8 cellular contexts compared by ENCODE assay signal in genomic region chr10:100535715-100536353, GRCh38. TPM values are rescaled to one million over a fixed set of nuclear protein-coding genes. Genes with fewer than 3 reads are reported as not detected.
A peak's percentile ranks its signal among the peaks of the same experiment; 100 is the strongest.
DNase-seq lines count a peak whose midpoint lies in the region; ATAC-seq and TF ChIP-seq lines count a peak whose summit lies in the region.

TSS of gene HIF1AN (plus strand) at chr10:100535943. CDS start at chr10:100535959, 16 bp downstream.

- peak within 1 kb of the TSS; percentile 86 for H3K4me2 ChIP-seq in DOHH2 (ENCODE audit: low read length)
- H3K4me2 ChIP-seq in KMS-11 = peak within 1 kb of the TSS; percentile 96

- DNase-seq in Peyer's patch (peak; percentile 82 to 95 (median 86)), fibroblast of gingiva (ENCODE audit: low read depth) (peak; percentile 93), naive B cell (peak; percentile 89)
- DNase-seq in activated T-cell treated with anti-CD3 and anti-CD28 coated beads, Interleukin-2, amount 50 U/mL, for 72 hours = peak; percentile 90 to 92

- H3K9ac ChIP-seq in KMS-11 = peak within 1 kb of the TSS; percentile 40; the same call in 1 of the 2 replicates

- H3K4me1 ChIP-seq in DOHH2 (ENCODE audit: control insufficient read depth, low read length) (peaks cover 31% of the 10 kb centered on the region), KMS-11 (ENCODE audit: low read depth, poor library complexity, severe bottlenecking) (peaks cover 52% of the 10 kb centered on the region), Peyer's patch (peaks cover 0 to 21% (median 4%) of the 10 kb centered on the region in 4 donors)

- H3K36me3 ChIP-seq in DOHH2 (ENCODE audit: control insufficient read depth, low read length) (peaks cover 37% of the 10 kb centered on the region), KMS-11 (ENCODE audit: insufficient read depth) (peaks cover 5% of the 10 kb centered on the region; the same call in 1 of the 2 replicates), Peyer's patch (peaks cover 0 to 17% (median 0%) of the 10 kb centered on the region in 3 donors)

- H3K79me2 ChIP-seq in DOHH2 (ENCODE audit: control insufficient read depth, low read length) = peaks cover 31% of the 10 kb centered on the region
- peaks cover 13% of the 10 kb centered on the region; the same call in 1 of the 2 replicates for H3K79me2 ChIP-seq in KMS-11 (ENCODE audit: insufficient read depth, low read depth)

- H3K27me3 ChIP-seq in DOHH2 (ENCODE audit: control insufficient read depth, low read length) (no peaks in the 10 kb centered on the region), KMS-11 (ENCODE audit: insufficient read depth, low read depth) (no peaks in the 10 kb centered on the region), Peyer's patch (no peaks in the 10 kb centered on the region)

- H3K27me3 Mint-ChIP-seq in activated T-cell treated with anti-CD3 and anti-CD28 coated beads, Interleukin-2, amount 50 U/mL, for 72 hours (ENCODE audit: low read depth) = no peaks in the 10 kb centered on the region
- H3K27me3 Mint-ChIP-seq in naive B cell = no peaks in the 10 kb centered on the region
- no peaks in the 10 kb centered on the region for H3K27me3 Mint-ChIP-seq in stimulated activated memory B cell treated with anti-CD40 and anti-IgM and Interleukin-4, amounts not matched to agents 10 μg/mL and 1 μg/mL and 100 μg/mL, for 72 hours

- TF ChIP-seq CTCF in DOHH2 (IDR thresholded peaks at IDR 0.05; ENCODE audit: low read depth, low read length, poor library complexity, severe bottlenecking) (peak; percentile 85), KMS-11 (conservative IDR thresholded peaks at IDR 0.05; ENCODE audit: low read depth, low read length) (peak; percentile 79), Peyer's patch (IDR thresholded peaks at IDR 0.05) (peak; percentile 65 to 93 (median 89))

- peaks cover 9% of the 10 kb centered on the region for H3F3A ChIP-seq in DOHH2 (ENCODE audit: control insufficient read depth, insufficient read depth)

- peak within 1 kb of the TSS; percentile 77 for H2AFZ ChIP-seq in KMS-11 (ENCODE audit: low read depth)

- H3K9me2 ChIP-seq in DOHH2 (replicated peaks; ENCODE audit: control insufficient read depth, low read length) = no peaks in the 10 kb centered on the region

- H3K4me3 Mint-ChIP-seq in activated T-cell treated with anti-CD3 and anti-CD28 coated beads, Interleukin-2, amount 50 U/mL, for 72 hours = no peak within 1 kb of the TSS
- no peak within 1 kb of the TSS for H3K4me3 Mint-ChIP-seq in naive B cell
- H3K4me3 Mint-ChIP-seq in stimulated activated memory B cell treated with anti-CD40 and anti-IgM and Interleukin-4, amounts not matched to agents 10 μg/mL and 1 μg/mL and 100 μg/mL, for 72 hours = no peak within 1 kb of the TSS

- no peaks in the 10 kb centered on the region for H3K9me3 Mint-ChIP-seq in activated T-cell treated with anti-CD3 and anti-CD28 coated beads, Interleukin-2, amount 50 U/mL, for 72 hours
- no peaks in the 10 kb centered on the region for H3K9me3 Mint-ChIP-seq in naive B cell
- no peaks in the 10 kb centered on the region for H3K9me3 Mint-ChIP-seq in stimulated activated memory B cell treated with anti-CD40 and anti-IgM and Interleukin-4, amounts not matched to agents 10 μg/mL and 1 μg/mL and 100 μg/mL, for 72 hours

- H4K20me1 ChIP-seq in DOHH2 (ENCODE audit: control insufficient read depth, insufficient read depth, low read depth, low read length) (no peaks in the 10 kb centered on the region; the same call in 1 of the 2 replicates), KMS-11 (ENCODE audit: insufficient read depth) (no peaks in the 10 kb centered on the region)

- H3K27ac ChIP-seq in DOHH2 (ENCODE audit: low read depth, low read length) = no peak within 1 kb of the TSS
- H3K27ac ChIP-seq in KMS-11 = no peak within 1 kb of the TSS
- H3K27ac ChIP-seq in Peyer's patch = peak within 1 kb of the TSS; percentile 32 to 63 (median 56)

- TF ChIP-seq POLR2A in Peyer's patch (IDR thresholded peaks at IDR 0.05) = peak; percentile 68 to 73

- peak within 1 kb of the TSS; percentile 87 for H3K4me3 ChIP-seq in DOHH2 (ENCODE audit: low read length)
- H3K4me3 ChIP-seq in KMS-11 (IDR thresholded peaks at IDR 0.05; ENCODE audit: insufficient read depth, low read depth, low read length) = no peak within 1 kb of the TSS
- peak within 1 kb of the TSS; percentile 55 to 72 (median 60) for H3K4me3 ChIP-seq in Peyer's patch

- H3K9me3 ChIP-seq in DOHH2 (ENCODE audit: control insufficient read depth, insufficient read depth, low read length) (no peaks in the 10 kb centered on the region), Peyer's patch (no peaks in the 10 kb centered on the region)

- peaks cover 21% of the 10 kb centered on the region for H3K4me1 Mint-ChIP-seq in activated T-cell treated with anti-CD3 and anti-CD28 coated beads, Interleukin-2, amount 50 U/mL, for 72 hours (ENCODE audit: low read depth)
- H3K4me1 Mint-ChIP-seq in naive B cell = peaks cover 0 to 6% (median 5%) of the 10 kb centered on the region in 3 donors
- H3K4me1 Mint-ChIP-seq in stimulated activated memory B cell treated with anti-CD40 and anti-IgM and Interleukin-4, amounts not matched to agents 10 μg/mL and 1 μg/mL and 100 μg/mL, for 72 hours = no peaks in the 10 kb centered on the region

- H3K36me3 Mint-ChIP-seq in activated T-cell treated with anti-CD3 and anti-CD28 coated beads, Interleukin-2, amount 50 U/mL, for 72 hours (ENCODE audit: insufficient read depth in 2 of 2) = peaks cover 3 to 21% of the 10 kb centered on the region in 2 donors
- H3K36me3 Mint-ChIP-seq in naive B cell = peaks cover 0 to 5% of the 10 kb centered on the region in 2 donors
- H3K36me3 Mint-ChIP-seq in stimulated activated memory B cell treated with anti-CD40 and anti-IgM and Interleukin-4, amounts not matched to agents 10 μg/mL and 1 μg/mL and 100 μg/mL, for 72 hours = peaks cover 14% of the 10 kb centered on the region

- no peak within 1 kb of the TSS for H3K27ac Mint-ChIP-seq in activated T-cell treated with anti-CD3 and anti-CD28 coated beads, Interleukin-2, amount 50 U/mL, for 72 hours
- H3K27ac Mint-ChIP-seq in naive B cell = peak within 1 kb of the TSS in 3 of 6 donors; percentile 21 to 52 (median 47)
- H3K27ac Mint-ChIP-seq in stimulated activated memory B cell treated with anti-CD40 and anti-IgM and Interleukin-4, amounts not matched to agents 10 μg/mL and 1 μg/mL and 100 μg/mL, for 72 hours = no peak within 1 kb of the TSS

- ATAC-seq in GM21737 (IDR thresholded peaks at IDR 0.05; ENCODE audit: unreplicated experiment) (peak; percentile 95), naive B cell (ENCODE audit: low read depth in 2 of 2) (peak; percentile 87 to 91)
- ATAC-seq in activated T-cell treated with anti-CD3 and anti-CD28 coated beads, Interleukin-2, amount 50 U/mL, for 72 hours (replicated peaks in 1 of 2) = peak; percentile 92 to 95
- ATAC-seq in stimulated activated memory B cell treated with anti-CD40 and anti-IgM and Interleukin-4, amounts not matched to agents 10 μg/mL and 1 μg/mL and 100 μg/mL, for 72 hours = peak; percentile 99

RNA-seq across cellular contexts. Expression of gene HIF1AN, which starts in this region (rescaled TPM):
- total RNA-seq in Peyer's patch = 10 to 100 TPM; 17.7 to 25.7 (median 21.8) TPM
- total RNA-seq in activated T-cell treated with anti-CD3 and anti-CD28 coated beads, Interleukin-2, amount 50 U/mL, for 72 hours = 10 to 100 TPM; 52.8 to 55.1 TPM
- polyA plus RNA-seq in naive B cell (ENCODE audit: low read depth in 6 of 6) = 10 to 100 TPM; 23.2 to 36.1 (median 29.3) TPM

Comparison
In these comparisons a context has a peak if more than half of its experiments do, and no peak if none do; other contexts are left out.
1. H3K27ac ChIP-seq: peak in Peyer's patch (4 of 4); none in DOHH2 (single experiment) and KMS-11 (single experiment).
2. Peak in every context shown above with its lines, with median percentiles within 50 percentile points of each other: CTCF ChIP-seq, ATAC-seq and DNase-seq.